7 cellular contexts compared by ENCODE assay signal in genomic region chr6:148144917-148145521, GRCh38.
A peak's percentile ranks its signal among the peaks of the same experiment; 100 is the strongest.
DNase-seq lines count a peak whose midpoint lies in the region; ATAC-seq, FAIRE-seq and TF ChIP-seq lines count a peak whose summit lies in the region.

No MANE protein-coding gene starts in this region.

- H3K36me3 ChIP-seq in keratinocyte (ENCODE audit: control insufficient read depth in 2 of 2, extremely low read depth in 1 of 2, insufficient read depth in 2 of 2, low read length in 2 of 2) = no peaks in the 10 kb centered on the region

- peaks cover 0 to 6% (median 4%) of the 10 kb centered on the region in 5 experiments for H3K9me3 Mint-ChIP-seq in brain

- no peaks in the 10 kb centered on the region for H4K20me1 ChIP-seq in keratinocyte (ENCODE audit: control insufficient read depth, extremely low read depth, insufficient read depth, low read length)

- H3K9me1 ChIP-seq in keratinocyte (ENCODE audit: control insufficient read depth, extremely low read depth, insufficient read depth, low read length) = no peaks in the 10 kb centered on the region

- peak overlapping the region; percentile 57 for H2AFZ ChIP-seq in keratinocyte (ENCODE audit: control insufficient read depth, low read length)

- H3K27me3 Mint-ChIP-seq in brain = peaks cover 14% of the 10 kb centered on the region

- TF ChIP-seq CTCF in GM12864 (IDR thresholded peaks at IDR 0.05; ENCODE audit: low read depth, low read length, missing control alignments) (peak; percentile 76), brain (conservative IDR thresholded peaks at IDR 0.05) (peak; percentile 66 to 81), keratinocyte (optimal IDR thresholded peaks at IDR 0.05 in 1 of 3, IDR thresholded peaks at IDR 0.05 in 1 of 3, conservative IDR thresholded peaks at IDR 0.05 in 1 of 3; ENCODE audit: extremely low read depth in 1 of 3, insufficient read depth in 2 of 3, low read length in 3 of 3) (peak; percentile 74 to 81 (median 79))

- H3K27ac ChIP-seq in keratinocyte (ENCODE audit: control insufficient read depth, insufficient read depth, low read length) = no peak overlapping the region

- FAIRE-seq in keratinocyte (lab: Jason Lieb, UNC) = peak; percentile 83

- H3K36me3 Mint-ChIP-seq in brain = no peaks in the 10 kb centered on the region

- no peak overlapping the region for H3K4me3 ChIP-seq in GM12864 (ENCODE audit: low read depth, low read length)
- no peak overlapping the region for H3K4me3 ChIP-seq in keratinocyte (ENCODE audit: control insufficient read depth in 2 of 3, extremely low read depth in 1 of 3, insufficient read depth in 2 of 3, low read depth in 1 of 3, low read length in 3 of 3)

- DNase-seq in GM12864 (ENCODE audit: low read depth) (peak; percentile 12), NCI-H146 (lab: John Stamatoyannopoulos, UW) (peak; percentile 86), T-helper 2 cell (peak in 3 of 5 experiments; percentile 25 to 50 (median 33)), keratinocyte (ENCODE audit: low read depth, low spot score) (peak; percentile 17)
- DNase-seq in stimulated activated CD4-positive, alpha-beta T cell treated with anti-CD3 and anti-CD28 coated beads, Interleukin-2, amount 100 ng/mL, for 4 hours (ENCODE audit: low read depth) = peak; percentile 19

- peaks cover 10% of the 10 kb centered on the region for H3K4me1 ChIP-seq in keratinocyte (ENCODE audit: control insufficient read depth, extremely low read depth, insufficient read depth, low read length)

- H3K4me3 Mint-ChIP-seq in brain = peak overlapping the region in 3 of 5 experiments; percentile 6 to 21 (median 13)

- dilution Hi-C loops in keratinocyte (cut with MboI; ENCODE audit: extremely low pct_ligation_motif_present, low sequenced_read_pairs) = no loop called here

- no peaks in the 10 kb centered on the region for H3K79me2 ChIP-seq in keratinocyte (ENCODE audit: control insufficient read depth, insufficient read depth, low read length)

- no peak overlapping the region for H3K4me2 ChIP-seq in keratinocyte (ENCODE audit: control insufficient read depth, extremely low read depth, insufficient read depth, low read depth, low read length)

- H3K27ac Mint-ChIP-seq in brain = no peak overlapping the region

- peak; percentile 66 for ATAC-seq in HG02588 (IDR thresholded peaks at IDR 0.05; ENCODE audit: unreplicated experiment)

- H3K9me3 ChIP-seq in keratinocyte (ENCODE audit: control insufficient read depth, low read depth, low read length) = no peaks in the 10 kb centered on the region

- no peaks in the 10 kb centered on the region for H3K27me3 ChIP-seq in keratinocyte (ENCODE audit: control insufficient read depth, extremely low read depth, insufficient read depth, low read length)

- H3K9ac ChIP-seq in keratinocyte (ENCODE audit: control insufficient read depth, extremely low read depth, insufficient read depth, low read length) = no peak overlapping the region

- H3K4me1 Mint-ChIP-seq in brain = peaks cover 15% of the 10 kb centered on the region

Comparison
In these comparisons a context has a peak if more than half of its experiments do, and no peak if none do; other contexts are left out.
1. DNase-seq: peak in every context shown above with its lines; median percentile 86 in NCI-H146; 33 in T-helper 2 cell; 19 in stimulated activated CD4-positive, alpha-beta T cell treated with anti-CD3 and anti-CD28 coated beads, Interleukin-2, amount 100 ng/mL, for 4 hours; 17 in keratinocyte; 12 in GM12864.